In genomic region chr11:697028-697491, GRCh38 we compare ENCODE assay signal across 8 cellular contexts. TPM values are rescaled to one million over a fixed set of nuclear protein-coding genes. Genes with fewer than 3 reads are reported as not detected.
DNase-seq lines count a peak whose midpoint lies in the region; ATAC-seq, FAIRE-seq and TF ChIP-seq lines count a peak whose summit lies in the region.

No MANE protein-coding gene starts in this region.

- no peak overlapping the region for H2AFZ ChIP-seq in endothelial cell of umbilical vein (ENCODE audit: low read depth, low read length)

- no peak for TF ChIP-seq CTCF in endothelial cell of umbilical vein (IDR thresholded peaks at IDR 0.05; ENCODE audit: extremely low read depth in 1 of 2, insufficient read depth in 1 of 2, low read depth in 1 of 2, low read length in 2 of 2)

- intact Hi-C loops in endothelial cell of umbilical vein (cut with micrococcal nuclease), result loop anchor here (5.0 kb wide), 1 partner anchor 160 kb away; the partner anchor contains the start of genes HRAS and LRRC56

- DNase-seq in GM04503 (ENCODE audit: low read depth), result peak; percentile 78
- DNase-seq in NT2/D1 (ENCODE audit: low read depth, low spot score), result no peak
- DNase-seq in endothelial cell of umbilical vein (ENCODE audit: low read depth, low spot score), result no peak
- no peak for DNase-seq in NCI-H1930 (lab: John Stamatoyannopoulos, UW)
- no peak for DNase-seq in NCI-H510A treated with DMSO at 0.1 percent for 48 hours (lab: John Stamatoyannopoulos, UW)
- no peak for DNase-seq in RPMI8226

- POLR2A ChIA-PET in endothelial cell of umbilical vein (lab: Charles Lee), result no interaction called here

- H3K27ac ChIP-seq in endothelial cell of umbilical vein (ENCODE audit: insufficient read depth, low read depth, low read length), result no peak overlapping the region
- H3K27ac ChIP-seq in rectal smooth muscle tissue (ENCODE audit: low read depth, low read length), result peak overlapping the region; percentile 99

- H3K4me2 ChIP-seq in endothelial cell of umbilical vein (ENCODE audit: insufficient read depth, low read length), result no peak overlapping the region

- H3K4me3 ChIP-seq in NT2/D1 (ENCODE audit: insufficient read length, low read depth) (no peak overlapping the region), endothelial cell of umbilical vein (replicated peaks in 1 of 3; ENCODE audit: insufficient read depth in 1 of 3, low read depth in 1 of 3, low read length in 3 of 3) (no peak overlapping the region), rectal smooth muscle tissue (ENCODE audit: low read length) (peak overlapping the region; percentile 1)

- H3K36me3 ChIP-seq in NT2/D1 (ENCODE audit: insufficient read depth, insufficient read length, low read length) (peaks cover 18% of the 10 kb centered on the region), endothelial cell of umbilical vein (ENCODE audit: control insufficient read depth in 2 of 2, extremely low read depth in 1 of 2, insufficient read depth in 2 of 2, low read length in 2 of 2) (no peaks in the 10 kb centered on the region), rectal smooth muscle tissue (ENCODE audit: control insufficient read depth, insufficient read depth, low read length) (no peaks in the 10 kb centered on the region)

- H3K4me1 ChIP-seq in NT2/D1 (ENCODE audit: insufficient read depth, insufficient read length) (peaks cover 24% of the 10 kb centered on the region), endothelial cell of umbilical vein (ENCODE audit: control insufficient read depth, extremely low read depth, insufficient read depth, low read length) (peaks cover 14% of the 10 kb centered on the region), rectal smooth muscle tissue (ENCODE audit: control insufficient read depth, insufficient read depth, low read length) (peaks cover 6% of the 10 kb centered on the region)

- no peaks in the 10 kb centered on the region for H3K9me3 ChIP-seq in NT2/D1 (ENCODE audit: insufficient read depth, low read length)
- H3K9me3 ChIP-seq in endothelial cell of umbilical vein (replicated peaks; ENCODE audit: control insufficient read depth, insufficient read depth, low read length), result no peaks in the 10 kb centered on the region

- no peak for ATAC-seq in GM18867 (IDR thresholded peaks at IDR 0.05; ENCODE audit: unreplicated experiment)

- no peak for TF ChIP-seq POLR2A in endothelial cell of umbilical vein (IDR thresholded peaks at IDR 0.05; ENCODE audit: low read depth, low read length)

- H4K20me1 ChIP-seq in endothelial cell of umbilical vein (replicated peaks; ENCODE audit: control insufficient read depth, extremely low read depth, insufficient read depth, low read length), result no peaks in the 10 kb centered on the region

- FAIRE-seq in endothelial cell of umbilical vein (lab: Jason Lieb, UNC), result peak; percentile 26

- H3K27me3 ChIP-seq in NT2/D1 (ENCODE audit: insufficient read depth, insufficient read length) (no peaks in the 10 kb centered on the region), endothelial cell of umbilical vein (ENCODE audit: control insufficient read depth in 2 of 2, insufficient read depth in 2 of 2, low read length in 2 of 2) (no peaks in the 10 kb centered on the region), rectal smooth muscle tissue (ENCODE audit: control insufficient read depth, insufficient read depth, low read length) (no peaks in the 10 kb centered on the region)

- no TSS peak for BruUV-seq in endothelial cell of umbilical vein (replicated peaks; lab: Mats Ljungman, UMichigan)

- CTCF ChIA-PET in endothelial cell of umbilical vein (lab: Charles Lee), result interaction anchor here (1.3 to 4.2 kb wide), 8 partner anchors 15 to 56 kb away, joined by 3 to 36 read pairs (median 6); partner anchors contain the start of gene TALDO1

- dilution Hi-C loops in endothelial cell of umbilical vein (cut with MboI; ENCODE audit: extremely low pct_ligation_motif_present, low sequenced_read_pairs), result no loop called here

- peaks cover 44% of the 10 kb centered on the region for H3K79me2 ChIP-seq in endothelial cell of umbilical vein (ENCODE audit: control insufficient read depth, insufficient read depth, low read length)

- H3K9ac ChIP-seq in NT2/D1 (ENCODE audit: insufficient read length, low read depth) (peak overlapping the region; percentile 0), endothelial cell of umbilical vein (replicated peaks; ENCODE audit: extremely low read depth, insufficient read depth, low read length) (no peak overlapping the region), rectal smooth muscle tissue (ENCODE audit: low read length) (no peak overlapping the region)

- H3K9me1 ChIP-seq in endothelial cell of umbilical vein (replicated peaks; ENCODE audit: control insufficient read depth, extremely low read depth, insufficient read depth, low read length), result no peaks in the 10 kb centered on the region

TF ChIP-seq in endothelial cell of umbilical vein, 7 proteins besides CTCF, POLR2A, EP300 and RAD21:
- TF ChIP-seq POLR2AphosphoS5 (IDR thresholded peaks at IDR 0.05; ENCODE audit: insufficient read depth, low read depth, low read length), result no peak

RNA-seq across cellular contexts. Expression of gene TMEM80, which starts 1.4 kb away (rescaled TPM):
- 24.1 and 26.6 TPM in 2 replicates for total RNA-seq in endothelial cell of umbilical vein
- polyA plus RNA-seq in endothelial cell of umbilical vein, result 17.9 and 21.2 TPM in 2 replicates
- polyA plus RNA-seq in endothelial cell of umbilical vein (2011; cell fraction: cytosol; rRNA removed), result 13.2 and 15.4 TPM in 2 replicates
- 29.6 and 31.8 TPM in 2 replicates for polyA plus RNA-seq in endothelial cell of umbilical vein (2011; cell fraction: nucleus; rRNA removed)
- 20.6 and 23.9 TPM in 2 replicates for polyA plus RNA-seq in endothelial cell of umbilical vein (2012)
- 10.6 and 10.8 TPM in 2 replicates for polyA minus RNA-seq in endothelial cell of umbilical vein
- 4.8 TPM for polyA minus RNA-seq in endothelial cell of umbilical vein (2011; cell fraction: cytosol; rRNA and poly(A)+ RNA removed)
- polyA minus RNA-seq in endothelial cell of umbilical vein (2011; cell fraction: nucleus; rRNA and poly(A)+ RNA removed), result 9.1 and 11.3 TPM in 2 replicates

RNA-seq across cellular contexts. Expression of gene DEAF1, which starts 2.0 kb away (rescaled TPM):
- total RNA-seq in endothelial cell of umbilical vein, result 50.3 and 55.7 TPM in 2 replicates
- 43.6 and 45.5 TPM in 2 replicates for polyA plus RNA-seq in endothelial cell of umbilical vein
- polyA plus RNA-seq in endothelial cell of umbilical vein (2011; cell fraction: cytosol; rRNA removed), result 34.4 and 40.4 TPM in 2 replicates
- 25.1 and 25.8 TPM in 2 replicates for polyA plus RNA-seq in endothelial cell of umbilical vein (2011; cell fraction: nucleus; rRNA removed)
- polyA plus RNA-seq in endothelial cell of umbilical vein (2012), result 24.9 and 40.0 TPM in 2 replicates
- 24.6 and 26.4 TPM in 2 replicates for polyA minus RNA-seq in endothelial cell of umbilical vein
- 25.5 TPM for polyA minus RNA-seq in endothelial cell of umbilical vein (2011; cell fraction: cytosol; rRNA and poly(A)+ RNA removed)
- 17.8 and 22.2 TPM in 2 replicates for polyA minus RNA-seq in endothelial cell of umbilical vein (2011; cell fraction: nucleus; rRNA and poly(A)+ RNA removed)

RNA-seq across cellular contexts. Expression of gene EPS8L2, which starts 9.0 kb away (rescaled TPM):
- 6.0 and 12.5 TPM in 2 replicates for total RNA-seq in endothelial cell of umbilical vein
- 5.2 and 5.9 TPM in 2 replicates for polyA plus RNA-seq in endothelial cell of umbilical vein
- 2.6 and 2.9 TPM in 2 replicates for polyA plus RNA-seq in endothelial cell of umbilical vein (2011; cell fraction: cytosol; rRNA removed)
- 33.6 and 35.0 TPM in 2 replicates for polyA plus RNA-seq in endothelial cell of umbilical vein (2011; cell fraction: nucleus; rRNA removed)
- 6.1 and 6.6 TPM in 2 replicates for polyA plus RNA-seq in endothelial cell of umbilical vein (2012)
- 4.6 and 7.9 TPM in 2 replicates for polyA minus RNA-seq in endothelial cell of umbilical vein
- 20.3 TPM for polyA minus RNA-seq in endothelial cell of umbilical vein (2011; cell fraction: cytosol; rRNA and poly(A)+ RNA removed)
- polyA minus RNA-seq in endothelial cell of umbilical vein (2011; cell fraction: nucleus; rRNA and poly(A)+ RNA removed), result 3.1 and 6.7 TPM in 2 replicates

RNA-seq across cellular contexts. Expression of gene TALDO1, which starts 50.2 kb away (rescaled TPM):
- 287 and 294 TPM in 2 replicates for total RNA-seq in endothelial cell of umbilical vein
- 184 and 211 TPM in 2 replicates for polyA plus RNA-seq in endothelial cell of umbilical vein
- polyA plus RNA-seq in endothelial cell of umbilical vein (2011; cell fraction: cytosol; rRNA removed), result 234 and 253 TPM in 2 replicates
- polyA plus RNA-seq in endothelial cell of umbilical vein (2011; cell fraction: nucleus; rRNA removed), result 146 and 149 TPM in 2 replicates
- 262 and 325 TPM in 2 replicates for polyA plus RNA-seq in endothelial cell of umbilical vein (2012)
- 79.6 and 84.8 TPM in 2 replicates for polyA minus RNA-seq in endothelial cell of umbilical vein
- polyA minus RNA-seq in endothelial cell of umbilical vein (2011; cell fraction: cytosol; rRNA and poly(A)+ RNA removed), result 117 TPM
- polyA minus RNA-seq in endothelial cell of umbilical vein (2011; cell fraction: nucleus; rRNA and poly(A)+ RNA removed), result 19.6 and 30.7 TPM in 2 replicates

RNA-seq across cellular contexts. Expression of gene DRD4, which starts 60.0 kb away (rescaled TPM):
- 0.24 TPM in 1 of 2 replicates, not detected in the other for total RNA-seq in endothelial cell of umbilical vein
- not detected in 2 replicates for polyA plus RNA-seq in endothelial cell of umbilical vein
- not detected in 2 replicates for polyA plus RNA-seq in endothelial cell of umbilical vein (2011; cell fraction: cytosol; rRNA removed)
- polyA plus RNA-seq in endothelial cell of umbilical vein (2011; cell fraction: nucleus; rRNA removed), result not detected in 2 replicates
- polyA plus RNA-seq in endothelial cell of umbilical vein (2012), result not detected in 2 replicates
- 0.40 TPM in 1 of 2 replicates, not detected in the other for polyA minus RNA-seq in endothelial cell of umbilical vein
- polyA minus RNA-seq in endothelial cell of umbilical vein (2011; cell fraction: cytosol; rRNA and poly(A)+ RNA removed), result not detected
- polyA minus RNA-seq in endothelial cell of umbilical vein (2011; cell fraction: nucleus; rRNA and poly(A)+ RNA removed), result not detected in 2 replicates
